Comparison of ENCODE assay signal across 12 cellular contexts in genomic region chr2:101718993-101719571, GRCh38. TPM values are rescaled to one million over a fixed set of nuclear protein-coding genes. Genes with fewer than 3 reads are reported as not detected.
DNase-seq lines count a peak whose midpoint lies in the region; ATAC-seq, FAIRE-seq and TF ChIP-seq lines count a peak whose summit lies in the region.
"Had no signal": no experiment of that assay in that cellular context is flagged by ENCODE, and none has a peak within 500 bp of the region (broad histone marks: within the 10 kb centered on the region; RNA-seq: fewer than 3 reads in every experiment).

No MANE protein-coding gene starts in this region.

- H3K4me1 ChIP-seq in foreskin keratinocyte = peaks cover 9% of the 10 kb centered on the region

- H3K27me3 ChIP-seq in foreskin keratinocyte = no peaks in the 10 kb centered on the region
- H3K27me3 ChIP-seq: right atrium auricular region had no signal

- H3K9me3 Mint-ChIP-seq in stimulated activated naive CD8-positive, alpha-beta T cell treated with anti-CD3 and anti-CD28 coated beads, Interleukin-15, amount 100 ng/mL, for 72 hours = peaks cover 7 to 8% of the 10 kb centered on the region in 2 donors

- peaks cover 96% of the 10 kb centered on the region for H3K4me1 Mint-ChIP-seq in stimulated activated naive CD8-positive, alpha-beta T cell treated with anti-CD3 and anti-CD28 coated beads, Interleukin-15, amount 100 ng/mL, for 72 hours

- FAIRE-seq in D721Med (lab: Jason Lieb, UNC) = no peak
- FAIRE-seq: endothelial cell of umbilical vein had no signal

- peak; percentile 75 for DNase-seq in activated effector memory CD4-positive, alpha-beta T cell treated with anti-CD3 and anti-CD28 coated beads, Interleukin-2, amount 50 U/mL, for 16 hours
- no peak for DNase-seq in activated effector memory CD4-positive, alpha-beta T cell treated with Interleukin-2 at 50 U/mL for 16 hours
- peak in 1 of 2 donors; percentile 32 for DNase-seq in foreskin keratinocyte
- DNase-seq in stimulated activated naive CD8-positive, alpha-beta T cell treated with anti-CD3 and anti-CD28 coated beads, Interleukin-15, amount 100 ng/mL, for 72 hours = peak; percentile 53 to 77
- no peak for DNase-seq in D721Med (ENCODE audit: insufficient read length, low spot score)
- DNase-seq in HuH-7 (ENCODE audit: low spot score) = no peak
- DNase-seq: activated CD8-positive, alpha-beta memory T cell treated with anti-CD3 and anti-CD28 coated beads, Interleukin-2, amount 50 U/mL, for 4 hours had no signal

- TF ChIP-seq CTCF in foreskin keratinocyte (conservative IDR thresholded peaks at IDR 0.05) (no peak), D721Med (IDR thresholded peaks at IDR 0.05; ENCODE audit: insufficient read depth, missing control alignments) (no peak)

- no peaks in the 10 kb centered on the region for H3K27me3 Mint-ChIP-seq in stimulated activated naive CD8-positive, alpha-beta T cell treated with anti-CD3 and anti-CD28 coated beads, Interleukin-15, amount 100 ng/mL, for 72 hours

- H3K27ac Mint-ChIP-seq in stimulated activated naive CD8-positive, alpha-beta T cell treated with anti-CD3 and anti-CD28 coated beads, Interleukin-15, amount 100 ng/mL, for 72 hours = peak overlapping the region; percentile 71 to 99

- peak overlapping the region; percentile 48 to 78 for H3K4me3 Mint-ChIP-seq in stimulated activated naive CD8-positive, alpha-beta T cell treated with anti-CD3 and anti-CD28 coated beads, Interleukin-15, amount 100 ng/mL, for 72 hours

- ATAC-seq in activated CD4-positive, CD25-positive, alpha-beta regulatory T cell treated with anti-CD3 and anti-CD28 coated beads, Interleukin-2, amount 50 U/mL, for 24 hours = peak; percentile 91
- ATAC-seq in foreskin keratinocyte (peak; percentile 56), GM21723 (IDR thresholded peaks at IDR 0.05; ENCODE audit: unreplicated experiment) (no peak)
- ATAC-seq in stimulated activated naive CD8-positive, alpha-beta T cell treated with anti-CD3 and anti-CD28 coated beads, Interleukin-15, amount 100 ng/mL, for 72 hours = peak; percentile 94

- H3K27ac ChIP-seq in foreskin keratinocyte = no peak overlapping the region
- H3K27ac ChIP-seq: right atrium auricular region, thoracic aorta had no signal

RNA-seq across cellular contexts. Expression of gene MAP4K4, which starts 21.6 kb away (rescaled TPM):
- total RNA-seq in foreskin keratinocyte = 99.2 and 107 TPM in 2 replicates
- 40.3 and 41.7 TPM in 2 replicates for polyA plus RNA-seq in foreskin keratinocyte

Comparison
In these comparisons a context has a peak if more than half of its experiments do, and no peak if none do; other contexts are left out.
1. DNase-seq: peak in activated effector memory CD4-positive, alpha-beta T cell treated with anti-CD3 and anti-CD28 coated beads, Interleukin-2, amount 50 U/mL, for 16 hours (single experiment) and stimulated activated naive CD8-positive, alpha-beta T cell treated with anti-CD3 and anti-CD28 coated beads, Interleukin-15, amount 100 ng/mL, for 72 hours (2 of 2); none in activated effector memory CD4-positive, alpha-beta T cell treated with Interleukin-2 at 50 U/mL for 16 hours (single experiment), D721Med (single experiment) and HuH-7 (single experiment).